ENCODE assay signal across 30 cellular contexts in the genomic region with DNA sequence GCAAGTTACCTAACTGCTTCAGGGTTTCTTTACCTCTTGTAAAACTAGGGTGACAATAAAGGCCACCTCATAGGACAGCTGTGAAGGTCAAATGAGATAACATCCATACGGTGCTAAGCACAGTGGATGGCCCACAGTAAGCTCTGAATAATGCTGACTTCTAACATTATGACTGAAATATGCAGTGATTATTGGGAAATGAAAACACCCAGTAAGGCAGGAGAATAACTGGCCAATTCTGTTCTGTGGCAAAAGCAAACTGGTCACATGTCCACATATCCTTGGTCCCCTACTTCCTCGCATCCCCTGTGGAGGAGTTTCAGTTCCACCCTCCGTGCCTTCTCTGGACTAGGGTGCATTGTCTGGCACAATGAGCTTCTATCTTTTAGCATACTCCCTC. TPM values are rescaled to one million over a fixed set of nuclear protein-coding genes. Genes with fewer than 3 reads are reported as not detected.
A peak's percentile ranks its signal among the peaks of the same experiment; 100 is the strongest.
DNase-seq lines count a peak whose midpoint lies in the region; ATAC-seq and TF ChIP-seq lines count a peak whose summit lies in the region.
"Had no signal": no experiment of that assay in that cellular context is flagged by ENCODE, and none has a peak within 500 bp of the region (broad histone marks: within the 10 kb centered on the region; RNA-seq: fewer than 3 reads in every experiment).

No MANE protein-coding gene starts in this region.

- H3K4me1 ChIP-seq in left ventricle myocardium inferior: no peaks in the 10 kb centered on the region
- H3K4me1 ChIP-seq: ascending aorta, pancreas, testis, uterus had no signal

- DNase-seq in Right ventricle myocardium inferior (ENCODE audit: missing footprints): no peak
- DNase-seq in left ventricle myocardium inferior: no peak
- no peak for DNase-seq in T-helper 17 cell
- no peak for DNase-seq in left lobe of liver (ENCODE audit: low spot score)
- DNase-seq in sciatic nerve (ENCODE audit: low spot score): no peak
- no peak for DNase-seq in MG63
- DNase-seq in cortex of kidney (lab: John Stamatoyannopoulos, UW): no peak
- DNase-seq: activated B cell treated with CpG ODN at 0.5 μM for 24 hours; activated CD8-positive, alpha-beta memory T cell treated with anti-CD3 and anti-CD28 coated beads, Interleukin-2, amount 10 ng/mL, durations not matched to agents 7 days and 5 days; activated gamma-delta T cell treated with Interleukin-2 at 50 U/mL for 16 hours; activated T-cell treated with anti-CD3 and anti-CD28 coated beads, Interleukin-2, amount 50 U/mL, for 4 hours; CD8-positive, alpha-beta memory T cell; effector memory CD4-positive, alpha-beta T cell; islet precursor cell; NCI-H1436 treated with DMSO at 0.1 percent for 48 hours; NCI-H2081 treated with DMSO at 0.1 percent for 48 hours; NCI-H2227 treated with DMSO at 0.1 percent for 48 hours; NCI-H526 treated with DMSO at 0.1 percent for 48 hours; pancreas; retina; T-helper 1 cell; testis; uterus had no signal

- H3K4me3 Mint-ChIP-seq in T-helper 17 cell: no peak overlapping the region
- H3K4me3 Mint-ChIP-seq: activated B cell treated with CpG ODN at 0.5 μM for 24 hours; activated CD8-positive, alpha-beta memory T cell treated with anti-CD3 and anti-CD28 coated beads, Interleukin-2, amount 10 ng/mL, durations not matched to agents 7 days and 5 days; activated T-cell treated with anti-CD3 and anti-CD28 coated beads, Interleukin-2, amount 50 U/mL, for 4 hours; CD8-positive, alpha-beta memory T cell; neural crest cell; stimulated activated naive CD8-positive, alpha-beta T cell treated with anti-CD3 and anti-CD28 coated beads, Interleukin-15, Interleukin-2, amounts not matched to agents 100 ng/mL and 50 ng/mL, for 24 hours had no signal

- ATAC-seq in Right ventricle myocardium inferior: peak; percentile 31
- no peak for ATAC-seq in T-helper 17 cell
- ATAC-seq in left lobe of liver: peak; percentile 38
- ATAC-seq in sciatic nerve: peak; percentile 32
- ATAC-seq in GM21576 (IDR thresholded peaks at IDR 0.05; ENCODE audit: unreplicated experiment): no peak
- ATAC-seq: activated CD8-positive, alpha-beta memory T cell treated with anti-CD3 and anti-CD28 coated beads, Interleukin-2, amount 10 ng/mL, durations not matched to agents 7 days and 5 days; activated T-cell treated with anti-CD3 and anti-CD28 coated beads, Interleukin-2, amount 50 U/mL, for 4 hours had no signal

- H3K36me3 Mint-ChIP-seq in T-helper 17 cell (ENCODE audit: low read depth): no peaks in the 10 kb centered on the region

- no peak for TF ChIP-seq CTCF in left ventricle myocardium inferior (IDR thresholded peaks at IDR 0.05; ENCODE audit: borderline replicate concordance)

- no peak overlapping the region for H3K27ac ChIP-seq in left ventricle myocardium inferior (replicated peaks)
- H3K27ac ChIP-seq: ascending aorta, pancreas, SJSA1, testis, uterus had no signal

- H3K4me3 ChIP-seq in left ventricle myocardium inferior: no peak overlapping the region
- no peak overlapping the region for H3K4me3 ChIP-seq in MG63
- H3K4me3 ChIP-seq: ascending aorta, pancreas, SJSA1, smooth muscle cell, testis, uterus had no signal

- no peaks in the 10 kb centered on the region for H3K36me3 ChIP-seq in left ventricle myocardium inferior
- H3K36me3 ChIP-seq in MG63: no peaks in the 10 kb centered on the region
- H3K36me3 ChIP-seq: ascending aorta, pancreas, SJSA1, uterus had no signal

- intact Hi-C loops in Right ventricle myocardium inferior (cut with DNase I): no loop called here
- intact Hi-C loops in left ventricle myocardium inferior (cut with micrococcal nuclease): no loop called here
- intact Hi-C loops in sciatic nerve (cut with DNase I): no loop called here

- H3K9me3 ChIP-seq in left ventricle myocardium inferior (replicated peaks): no peaks in the 10 kb centered on the region
- H3K9me3 ChIP-seq in T-helper 17 cell (ENCODE audit: control insufficient read depth, low read length, poor library complexity, severe bottlenecking): no peaks in the 10 kb centered on the region
- H3K9me3 ChIP-seq in MG63: no peaks in the 10 kb centered on the region
- H3K9me3 ChIP-seq: ascending aorta, pancreas, SJSA1, testis, uterus had no signal

- peak overlapping the region; percentile 79 for H3K27ac Mint-ChIP-seq in T-helper 17 cell
- H3K27ac Mint-ChIP-seq: activated B cell treated with CpG ODN at 0.5 μM for 24 hours; activated CD8-positive, alpha-beta memory T cell treated with anti-CD3 and anti-CD28 coated beads, Interleukin-2, amount 10 ng/mL, durations not matched to agents 7 days and 5 days; CD8-positive, alpha-beta memory T cell; stimulated activated naive CD8-positive, alpha-beta T cell treated with anti-CD3 and anti-CD28 coated beads, Interleukin-15, Interleukin-2, amounts not matched to agents 100 ng/mL and 50 ng/mL, for 24 hours had no signal

- H3K27me3 Mint-ChIP-seq in T-helper 17 cell: peaks cover 8% of the 10 kb centered on the region
- H3K27me3 Mint-ChIP-seq: activated CD8-positive, alpha-beta memory T cell treated with anti-CD3 and anti-CD28 coated beads, Interleukin-2, amount 10 ng/mL, durations not matched to agents 7 days and 5 days; CD8-positive, alpha-beta memory T cell; stimulated activated naive CD8-positive, alpha-beta T cell treated with anti-CD3 and anti-CD28 coated beads, Interleukin-15, Interleukin-2, amounts not matched to agents 100 ng/mL and 50 ng/mL, for 24 hours had no signal

- H3K27me3 ChIP-seq in left ventricle myocardium inferior (ENCODE audit: low read depth): no peaks in the 10 kb centered on the region
- no peaks in the 10 kb centered on the region for H3K27me3 ChIP-seq in MG63
- H3K27me3 ChIP-seq: ascending aorta, pancreas, SJSA1, testis, uterus had no signal

- H3K4me1 Mint-ChIP-seq in T-helper 17 cell: peaks cover 6% of the 10 kb centered on the region
- H3K4me1 Mint-ChIP-seq: activated B cell treated with CpG ODN at 0.5 μM for 24 hours had no signal

RNA-seq across cellular contexts. Expression of gene CUBN, which starts 1.4 kb away (rescaled TPM):
- total RNA-seq in Right ventricle myocardium inferior (0.92 TPM), left ventricle myocardium inferior (0.44 TPM), T-helper 17 cell (1 to 10 TPM; 3.1 to 5.3 TPM), left lobe of liver (0.25 TPM), sciatic nerve (27.6 TPM)
- 0.10 and 8.9 TPM in 2 replicates for total RNA-seq in MG63 (2014; rRNA removed; shearing (Covaris generic); ENCODE audit: low replicate concordance)
- total RNA-seq: HT-29 had no signal

Comparison
In these comparisons a context has a peak if more than half of its experiments do, and no peak if none do; other contexts are left out.
1. ATAC-seq: peak in Right ventricle myocardium inferior (single experiment), left lobe of liver (single experiment) and sciatic nerve (single experiment); none in T-helper 17 cell (single experiment) and GM21576 (single experiment).